Comparison of ENCODE assay signal across 12 cellular contexts in genomic region chr12:6425588-6426531, GRCh38. TPM values are rescaled to one million over a fixed set of nuclear protein-coding genes. Genes with fewer than 3 reads are reported as not detected.
DNase-seq lines count a peak whose midpoint lies in the region; ATAC-seq, FAIRE-seq and TF ChIP-seq lines count a peak whose summit lies in the region.
"Had no signal": no experiment of that assay in that cellular context is flagged by ENCODE, and none has a peak within 500 bp of the region (broad histone marks: within the 10 kb centered on the region; RNA-seq: fewer than 3 reads in every experiment).

No MANE protein-coding gene starts in this region.

- H3K9ac ChIP-seq in kidney (ENCODE audit: low read length in 2 of 2): no peak overlapping the region

- H3K4me3 ChIP-seq in kidney (ENCODE audit: low read length in 2 of 2): no peak overlapping the region

- H3K27ac ChIP-seq in kidney (ENCODE audit: low read depth in 2 of 2, low read length in 2 of 2): no peak overlapping the region
- H3K27ac ChIP-seq: HL-60, WERI-Rb-1 had no signal

- H3K4me1 Mint-ChIP-seq in WTC11: peaks cover 14% of the 10 kb centered on the region

- H3K36me3 Mint-ChIP-seq in WTC11: no peaks in the 10 kb centered on the region

- no peaks in the 10 kb centered on the region; the same call in none of the 2 replicates for H3K27me3 Mint-ChIP-seq in WTC11 (ENCODE audit: low read depth)

- H3K4me3 Mint-ChIP-seq in WTC11: no peak overlapping the region

- no peak for FAIRE-seq in kidney (lab: Jason Lieb, UNC)

- DNase-seq in stimulated activated CD4-positive, alpha-beta T cell treated with anti-CD3 and anti-CD28 coated beads, Interleukin-2, amount 100 ng/mL, for 24 hours: peak; percentile 39 to 42
- no peak for DNase-seq in stimulated activated CD4-positive, alpha-beta T cell treated with anti-CD3 and anti-CD28 coated beads, Interleukin-2, amount 100 ng/mL, for 48 hours
- DNase-seq in WTC11 (ENCODE audit: low spot score) (no peak), kidney (peak; percentile 81), 8988T (no peak), Right ventricle myocardium inferior (ENCODE audit: missing footprints) (no peak)
- DNase-seq: cerebellar nuclear complex, NCI-H2227 treated with DMSO at 0.1 percent for 48 hours, WERI-Rb-1 had no signal

- intact Hi-C loops in kidney (cut with DNase I): no loop called here
- intact Hi-C loops in Right ventricle myocardium inferior (cut with DNase I): no loop called here

- H3K36me3 ChIP-seq in kidney (ENCODE audit: control insufficient read depth in 1 of 2, insufficient read depth in 2 of 2, low read length in 2 of 2): no peaks in the 10 kb centered on the region
- H3K36me3 ChIP-seq: WERI-Rb-1 had no signal

- TF ChIP-seq CTCF in WTC11 (IDR thresholded peaks at IDR 0.05) (no peak), kidney (IDR thresholded peaks at IDR 0.05; ENCODE audit: borderline replicate concordance, extremely low read depth, insufficient read depth) (no peak)

- H3K27ac Mint-ChIP-seq in WTC11: no peak overlapping the region

- POLR2A ChIA-PET in WTC11 (lab: Charles Lee): interaction anchor here (0.8 to 0.9 kb wide), 3 partner anchors 40 to 108 kb away, joined by 3 read pairs; no protein-coding TSS in a partner anchor

- H3K9me3 ChIP-seq in kidney (ENCODE audit: control insufficient read depth in 1 of 2, low read length in 2 of 2): no peaks in the 10 kb centered on the region

- no peaks in the 10 kb centered on the region for H3K9me3 Mint-ChIP-seq in WTC11

- ATAC-seq in WTC11: no peak
- ATAC-seq in GM18498 (IDR thresholded peaks at IDR 0.05; ENCODE audit: unreplicated experiment): no peak
- ATAC-seq in GM21423 (IDR thresholded peaks at IDR 0.05; ENCODE audit: unreplicated experiment): no peak
- no peak for ATAC-seq in Right ventricle myocardium inferior

- CTCF ChIA-PET in WTC11 (lab: Charles Lee): interaction anchor here (1.0 to 7.1 kb wide), 5 partner anchors 40 to 112 kb away, joined by 3 to 77 read pairs (median 19); partner anchors contain the start of gene VAMP1

- H3K4me1 ChIP-seq in kidney (ENCODE audit: control insufficient read depth in 1 of 2, insufficient read depth in 1 of 2, low read depth in 1 of 2, low read length in 2 of 2): peaks cover 7 to 12% of the 10 kb centered on the region in 2 donors

TF ChIP-seq in WTC11, 78 proteins besides CTCF, POLR2A, EP300 and RAD21:
- TF ChIP-seq GTF2I (CRISPR knock-in tag; conservative IDR thresholded peaks at IDR 0.05) (0 out of 2 replicates have a peak, but pooled peaks have one; percentile 35), TEAD4 (CRISPR knock-in tag; IDR thresholded peaks at IDR 0.05) (no peak)

RNA-seq across cellular contexts. Expression of gene CD27, which starts 18.9 kb away (rescaled TPM):
- 0.23 to 0.34 TPM (median 0.28 TPM) in 3 replicates for total RNA-seq in WTC11 (2021)
- total RNA-seq in kidney: 6.6 TPM
- not detected for polyA plus RNA-seq in kidney (ENCODE audit: insufficient read depth, low read depth, low replicate concordance)
- total RNA-seq in Right ventricle myocardium inferior: not detected

RNA-seq across cellular contexts. Expression of gene TAPBPL, which starts 26.0 kb away (rescaled TPM):
- 0.98 to 1.3 TPM (median 1.1 TPM) in 3 replicates for total RNA-seq in WTC11 (2021)
- 44.7 TPM for total RNA-seq in kidney
- polyA plus RNA-seq in kidney (ENCODE audit: insufficient read depth, low read depth, low replicate concordance): 34.5 TPM
- 15.7 TPM for total RNA-seq in Right ventricle myocardium inferior

RNA-seq across cellular contexts. Expression of gene LTBR, which starts 41.9 kb away (rescaled TPM):
- total RNA-seq in WTC11 (2021): 4.0 to 6.1 TPM (median 4.5 TPM) in 3 replicates
- total RNA-seq in kidney: 114 TPM
- 77.8 TPM for polyA plus RNA-seq in kidney (ENCODE audit: insufficient read depth, low read depth, low replicate concordance)
- total RNA-seq in Right ventricle myocardium inferior: 34.3 TPM

RNA-seq across cellular contexts. Expression of gene VAMP1, which starts 44.6 kb away (rescaled TPM):
- total RNA-seq in WTC11 (2021): 12.8 to 14.3 TPM (median 13.8 TPM) in 3 replicates
- total RNA-seq in kidney: 13.2 TPM
- 4.9 TPM for polyA plus RNA-seq in kidney (ENCODE audit: insufficient read depth, low read depth, low replicate concordance)
- 4.2 TPM for total RNA-seq in Right ventricle myocardium inferior

RNA-seq across cellular contexts. Expression of gene SCNN1A, which starts 50.5 kb away (rescaled TPM):
- total RNA-seq in WTC11 (2021) (97.6 to 108 TPM (median 100 TPM) in 3 replicates), kidney (452 TPM), Right ventricle myocardium inferior (0.46 TPM)
- 225 TPM for polyA plus RNA-seq in kidney (ENCODE audit: insufficient read depth, low read depth, low replicate concordance)

Comparison
In these comparisons a context has a peak if more than half of its experiments do, and no peak if none do; other contexts are left out.
1. DNase-seq: peak in stimulated activated CD4-positive, alpha-beta T cell treated with anti-CD3 and anti-CD28 coated beads, Interleukin-2, amount 100 ng/mL, for 24 hours (2 of 2) and kidney (single experiment); none in stimulated activated CD4-positive, alpha-beta T cell treated with anti-CD3 and anti-CD28 coated beads, Interleukin-2, amount 100 ng/mL, for 48 hours (0 of 2), WTC11 (single experiment), 8988T (single experiment) and Right ventricle myocardium inferior (single experiment).